ENCODE assay signal across 28 cellular contexts in genomic region chr2:72078773-72079172, GRCh38.
"Had no signal": no experiment of that assay in that cellular context is flagged by ENCODE, and none has a peak within 500 bp of the region (broad histone marks: within the 10 kb centered on the region; RNA-seq: fewer than 3 reads in every experiment).

No MANE protein-coding gene starts in this region.

- H3K9me3 ChIP-seq: ovary, prostate gland, vagina had no signal

- H3K27me3 ChIP-seq: neural progenitor cell, ovary, tibial nerve, vagina had no signal

- H3K27ac Mint-ChIP-seq: immature natural killer cell; mesothelial cell of epicardium; naive B cell; natural killer cell; nephron progenitor cell; neural progenitor cell; stimulated activated effector memory CD8-positive, alpha-beta T cell treated with anti-CD3 and anti-CD28 coated beads, Interleukin-12 subunit alpha, Interleukin-12 subunit beta, amount 100 ng/mL, for 72 hours; stimulated activated naive CD8-positive, alpha-beta T cell treated with anti-CD3 and anti-CD28 coated beads, Interleukin-15, Interleukin-2, amounts not matched to agents 100 ng/mL and 50 ng/mL, for 24 hours; type B pancreatic cell had no signal

- ATAC-seq: left colon, natural killer cell, right cardiac atrium, sciatic nerve had no signal

- H3K4me2 ChIP-seq: neural progenitor cell had no signal

- H2AFZ ChIP-seq: neural progenitor cell had no signal

- H3K36me3 ChIP-seq: left ventricle myocardium inferior, neural progenitor cell, ovary, prostate gland, spleen, tibial nerve, vagina had no signal

- H3K27me3 Mint-ChIP-seq: stimulated activated naive CD8-positive, alpha-beta T cell treated with anti-CD3 and anti-CD28 coated beads, Interleukin-15, Interleukin-2, amounts not matched to agents 100 ng/mL and 50 ng/mL, for 24 hours; type B pancreatic cell had no signal

- H3K9ac ChIP-seq: neural progenitor cell had no signal

- H3K4me1 ChIP-seq: left ventricle myocardium inferior, neural progenitor cell, prostate gland, spleen, tibial nerve, vagina had no signal

- H3K4me3 Mint-ChIP-seq: immature natural killer cell; mesothelial cell of epicardium; naive B cell; natural killer cell; nephron progenitor cell; neural progenitor cell; stimulated activated effector memory CD8-positive, alpha-beta T cell treated with anti-CD3 and anti-CD28 coated beads, Interleukin-12 subunit alpha, Interleukin-12 subunit beta, amount 100 ng/mL, for 72 hours; stimulated activated naive CD8-positive, alpha-beta T cell treated with anti-CD3 and anti-CD28 coated beads, Interleukin-15, Interleukin-2, amounts not matched to agents 100 ng/mL and 50 ng/mL, for 24 hours; type B pancreatic cell had no signal

- H3K4me1 Mint-ChIP-seq: immature natural killer cell; mesothelial cell of epicardium; natural killer cell; nephron progenitor cell; stimulated activated effector memory CD8-positive, alpha-beta T cell treated with anti-CD3 and anti-CD28 coated beads, Interleukin-12 subunit alpha, Interleukin-12 subunit beta, amount 100 ng/mL, for 72 hours had no signal

- H3K4me3 ChIP-seq: left ventricle myocardium inferior, lung, neural progenitor cell, ovary, prostate gland, spleen, tibial nerve, vagina had no signal

- DNase-seq: hypothalamus; immature natural killer cell; kidney; left colon; left ventricle myocardium inferior; mesendoderm; naive B cell; natural killer cell; nephron progenitor cell; ovary; retina; right cardiac atrium; small intestine; stimulated activated CD4-positive, alpha-beta T cell treated with anti-CD3 and anti-CD28 coated beads, Interleukin-4, amount 100 ng/mL, for 24 hours; stimulated activated naive CD4-positive, alpha-beta T cell; substantia nigra had no signal

- H3K36me3 Mint-ChIP-seq: immature natural killer cell; mesothelial cell of epicardium; naive B cell; natural killer cell; neural progenitor cell; stimulated activated effector memory CD8-positive, alpha-beta T cell treated with anti-CD3 and anti-CD28 coated beads, Interleukin-12 subunit alpha, Interleukin-12 subunit beta, amount 100 ng/mL, for 72 hours; type B pancreatic cell had no signal

- FAIRE-seq: islet of Langerhans, kidney, small intestine had no signal

- H3K27ac ChIP-seq: left ventricle myocardium inferior, neural progenitor cell, ovary, prostate gland, spleen, tibial nerve, vagina had no signal
